Comparison of ENCODE assay signal across 10 cellular contexts in genomic region chr1:167708940-167709389, GRCh38. TPM values are rescaled to one million over a fixed set of nuclear protein-coding genes. Genes with fewer than 3 reads are reported as not detected.
DNase-seq lines count a peak whose midpoint lies in the region; ATAC-seq, FAIRE-seq and TF ChIP-seq lines count a peak whose summit lies in the region.
"Had no signal": no experiment of that assay in that cellular context is flagged by ENCODE, and none has a peak within 500 bp of the region (broad histone marks: within the 10 kb centered on the region; RNA-seq: fewer than 3 reads in every experiment).

No MANE protein-coding gene starts in this region.

- no peak for TF ChIP-seq POLR2A in GM12892 (IDR thresholded peaks at IDR 0.05; ENCODE audit: low read depth, low read length)

- H3K4me1 Mint-ChIP-seq in naive B cell = peaks cover 55 to 75% (median 59%) of the 10 kb centered on the region in 3 donors

- no peaks in the 10 kb centered on the region for H3K27me3 Mint-ChIP-seq in naive B cell

- peak; percentile 71 for FAIRE-seq in GM12892 (lab: Jason Lieb, UNC)
- FAIRE-seq: endometrium had no signal

- DNase-seq in GM12892 (ENCODE audit: insufficient read length) (no peak), RPMI7951 (ENCODE audit: low read depth) (peak; percentile 56), naive B cell (peak; percentile 64), GOT3 (lab: John Stamatoyannopoulos, UW) (no peak), iPS-NIHi7 (ENCODE audit: extremely low spot score) (no peak), GM19238 (ENCODE audit: insufficient read length, low spot score) (no peak)
- DNase-seq: SK-N-SH had no signal

- no peaks in the 10 kb centered on the region for H3K9me3 Mint-ChIP-seq in naive B cell
- H3K9me3 Mint-ChIP-seq: activated T-helper 2 cell treated with anti-CD3 and anti-CD28 coated beads, Interferon-gamma antibody, Interleukin-2, Interleukin-4, amounts not matched to agents 10 μg/mL and 5 μg/mL and 100 μg/mL, durations not matched to agents 14 hours and 24 hours and 36 hours had no signal

- peak overlapping the region; percentile 50 to 83 (median 72) for H3K4me3 Mint-ChIP-seq in naive B cell

- H3K36me3 Mint-ChIP-seq in naive B cell = peaks cover 9 to 12% of the 10 kb centered on the region in 2 donors

- peak overlapping the region; percentile 74 to 98 (median 84) for H3K27ac Mint-ChIP-seq in naive B cell
- H3K27ac Mint-ChIP-seq: activated T-helper 2 cell treated with anti-CD3 and anti-CD28 coated beads, Interferon-gamma antibody, Interleukin-2, Interleukin-4, amounts not matched to agents 10 μg/mL and 5 μg/mL and 100 μg/mL, durations not matched to agents 14 hours and 24 hours and 36 hours had no signal

- peak; percentile 41 for ATAC-seq in HG02623 (IDR thresholded peaks at IDR 0.05; ENCODE audit: unreplicated experiment)
- ATAC-seq in naive B cell (ENCODE audit: low read depth in 2 of 2) = peak; percentile 78 to 80

RNA-seq across cellular contexts. Expression of gene MPZL1, which starts 12.8 kb away (rescaled TPM):
- polyA plus RNA-seq in GM12892 (2012; ENCODE audit: missing spikeins) = 31.9 TPM
- total RNA-seq in RPMI7951 (2014; rRNA removed; shearing (Covaris generic)) = 48.0 and 59.1 TPM in 2 replicates
- 10 to 100 TPM; 23.5 to 64.2 (median 29.7) TPM for polyA plus RNA-seq in naive B cell (ENCODE audit: low read depth in 6 of 6)

Comparison
In these comparisons a context has a peak if more than half of its experiments do, and no peak if none do; other contexts are left out.
1. DNase-seq: peak in RPMI7951 (single experiment) and naive B cell (single experiment); none in GM12892 (single experiment), GOT3 (single experiment), iPS-NIHi7 (single experiment) and GM19238 (single experiment).